1 cellular context compared by ENCODE assay signal in the genomic region with DNA sequence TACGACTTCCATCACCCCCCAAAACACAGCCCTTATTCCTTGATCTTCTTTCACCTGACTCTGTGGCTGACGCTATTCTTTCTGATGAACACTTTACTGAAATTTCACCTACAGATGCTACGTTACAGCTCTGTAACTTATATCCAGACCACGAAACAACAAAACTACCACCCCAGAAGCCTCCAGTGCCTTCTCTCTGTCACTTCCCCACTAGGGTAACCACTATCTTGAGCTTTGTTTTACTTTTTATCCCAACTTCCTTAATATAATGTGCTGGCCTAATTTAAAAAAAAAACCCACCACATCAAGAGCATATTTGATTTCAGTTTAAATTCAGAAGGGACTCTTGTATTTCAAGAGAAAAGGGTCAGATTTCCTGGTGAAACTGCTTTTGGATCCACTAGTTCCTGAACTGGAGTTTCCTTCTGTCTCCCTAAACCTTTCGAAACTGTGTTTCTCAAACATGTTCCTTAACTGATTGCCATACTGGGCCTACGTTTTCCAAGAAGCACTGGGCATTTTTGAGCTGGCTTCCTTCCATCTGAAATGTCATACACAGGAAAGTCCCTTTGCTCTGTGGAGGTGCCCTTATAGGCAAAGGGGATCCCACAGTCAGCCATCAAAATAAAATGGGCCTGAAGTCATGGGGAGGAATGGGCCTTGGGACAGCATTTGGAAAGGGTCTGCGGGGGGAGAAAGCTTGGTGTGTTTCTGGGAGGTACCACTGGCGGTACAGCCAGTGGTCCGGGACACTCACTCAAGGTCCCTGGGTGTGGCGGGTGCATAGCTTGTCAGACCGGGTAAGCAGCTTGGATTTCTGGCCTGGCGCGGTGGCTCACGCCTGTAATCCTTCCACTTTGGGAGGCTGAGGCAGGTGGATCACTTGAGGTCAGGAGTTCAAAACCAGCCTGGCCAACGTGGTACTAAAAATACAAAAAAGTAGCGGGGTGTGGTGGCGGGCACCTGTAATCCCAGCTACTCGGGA.
TF ChIP-seq lines count a peak whose summit lies in the region.

No MANE protein-coding gene starts in this region.

TF ChIP-seq in K562, 482 proteins besides CTCF, POLR2A, EP300 and RAD21:
- TF ChIP-seq KDM4B (IDR thresholded peaks at IDR 0.05; ENCODE audit: borderline replicate concordance in 2 of 2, low read depth in 1 of 2) (no peak), POLR2G (IDR thresholded peaks at IDR 0.05; ENCODE audit: low read depth, low read length) (peak; percentile 39; the same call in 1 of the 2 replicates)
- TF ChIP-seq, protein P1, sequence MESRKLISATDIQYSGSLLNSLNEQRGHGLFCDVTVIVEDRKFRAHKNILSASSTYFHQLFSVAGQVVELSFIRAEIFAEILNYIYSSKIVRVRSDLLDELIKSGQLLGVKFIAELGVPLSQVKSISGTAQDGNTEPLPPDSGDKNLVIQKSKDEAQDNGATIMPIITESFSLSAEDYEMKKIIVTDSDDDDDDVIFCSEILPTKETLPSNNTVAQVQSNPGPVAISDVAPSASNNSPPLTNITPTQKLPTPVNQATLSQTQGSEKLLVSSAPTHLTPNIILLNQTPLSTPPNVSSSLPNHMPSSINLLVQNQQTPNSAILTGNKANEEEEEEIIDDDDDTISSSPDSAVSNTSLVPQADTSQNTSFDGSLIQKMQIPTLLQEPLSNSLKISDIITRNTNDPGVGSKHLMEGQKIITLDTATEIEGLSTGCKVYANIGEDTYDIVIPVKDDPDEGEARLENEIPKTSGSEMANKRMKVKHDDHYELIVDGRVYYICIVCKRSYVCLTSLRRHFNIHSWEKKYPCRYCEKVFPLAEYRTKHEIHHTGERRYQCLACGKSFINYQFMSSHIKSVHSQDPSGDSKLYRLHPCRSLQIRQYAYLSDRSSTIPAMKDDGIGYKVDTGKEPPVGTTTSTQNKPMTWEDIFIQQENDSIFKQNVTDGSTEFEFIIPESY (CRISPR knock-in tag; IDR thresholded peaks at IDR 0.05): 0 out of 2 replicates have a peak, but pooled peaks have one; percentile 33
